ENCODE assay signal across 8 cellular contexts in genomic region chr7:76626989-76627642, GRCh38. TPM values are rescaled to one million over a fixed set of nuclear protein-coding genes. Genes with fewer than 3 reads are reported as not detected.
DNase-seq lines count a peak whose midpoint lies in the region; ATAC-seq and TF ChIP-seq lines count a peak whose summit lies in the region.
"Not testable (repeated sequence)": the region's sequence is repeated elsewhere in the genome, so short reads cannot be mapped to it uniquely, and the experiment has no call there.

Gene POMZP3, minus strand, starts transcription at chr7:76627279. Its CDS starts 1,215 bp downstream, at chr7:76626064.

- H3K27me3 Mint-ChIP-seq in Caco-2 (ENCODE audit: insufficient read depth, unreplicated experiment); mesothelial cell of epicardium (ENCODE audit: low read depth): not testable (repeated sequence)

- not testable (repeated sequence) for H3K9me3 ChIP-seq in Caco-2

- H3K27ac Mint-ChIP-seq in Caco-2 (ENCODE audit: unreplicated experiment) = peak within 1 kb of the TSS; percentile 93
- peak within 1 kb of the TSS; percentile 99 for H3K27ac Mint-ChIP-seq in mesothelial cell of epicardium

- H3K27me3 ChIP-seq in Caco-2 (replicated peaks; ENCODE audit: control insufficient read depth, insufficient read depth, low read length) = not testable (repeated sequence)

- not testable (repeated sequence) for TF ChIP-seq CTCF in Caco-2 (IDR thresholded peaks at IDR 0.05; ENCODE audit: insufficient read depth in 1 of 2, low read depth in 1 of 2, low read length in 1 of 2, severe bottlenecking in 1 of 2, unreplicated experiment in 1 of 2); mesothelial cell of epicardium (IDR thresholded peaks at IDR 0.05; ENCODE audit: unreplicated experiment)

- peak; percentile 84 for ATAC-seq in GM21381 (IDR thresholded peaks at IDR 0.05; ENCODE audit: unreplicated experiment)
- ATAC-seq in HG03432 (IDR thresholded peaks at IDR 0.05; ENCODE audit: unreplicated experiment) = peak; percentile 91
- peak; percentile 98 for ATAC-seq in esophagus mucosa

- DNase-seq in Caco-2 (peak; percentile 47 to 61), RPMI7951 (ENCODE audit: low read depth) (peak; percentile 53), mesothelial cell of epicardium (ENCODE audit: low spot score in 2 of 2, unreplicated experiment in 2 of 2) (peak in 1 of 2 experiments; percentile 63)
- DNase-seq in activated T-helper 9 cell treated with anti-CD3 and anti-CD28 coated beads, Interleukin-2, amount 50 U/mL, for 16 hours (ENCODE audit: low read depth) = peak; percentile 24
- peak in 2 of 3 experiments; percentile 20 to 22 for DNase-seq in stimulated activated CD4-positive, alpha-beta T cell treated with anti-CD3 and anti-CD28 coated beads, TNF-alpha, amount 100 ng/mL, for 4 hours (ENCODE audit: low read depth in 3 of 3)

- H3K9me3 Mint-ChIP-seq in Caco-2 (ENCODE audit: unreplicated experiment); mesothelial cell of epicardium: not testable (repeated sequence)

- peaks cover 43% of the 10 kb centered on the region for H3K36me3 Mint-ChIP-seq in Caco-2 (ENCODE audit: insufficient read depth, unreplicated experiment)
- not testable (repeated sequence) for H3K36me3 Mint-ChIP-seq in mesothelial cell of epicardium

- intact Hi-C loops in Caco-2 (cut with micrococcal nuclease; ENCODE audit: unreplicated experiment) = not testable (repeated sequence)

- H3K4me1 ChIP-seq in Caco-2 = not testable (repeated sequence)

- H3K4me3 Mint-ChIP-seq in Caco-2 (ENCODE audit: unreplicated experiment) (peak within 1 kb of the TSS; percentile 85), mesothelial cell of epicardium (peak within 1 kb of the TSS; percentile 92)

- POLR2A ChIA-PET in Caco-2 (lab: Charles Lee) = not testable (repeated sequence)

- H3K4me3 ChIP-seq in Caco-2 (ENCODE audit: low read depth, low read length) = peak within 1 kb of the TSS; percentile 59

- BruUV-seq in Caco-2 (replicated peaks; lab: Mats Ljungman, UMichigan) = not testable (repeated sequence)

- CTCF ChIA-PET in Caco-2 (lab: Charles Lee) = not testable (repeated sequence)

- not testable (repeated sequence) for H3K36me3 ChIP-seq in Caco-2 (ENCODE audit: control insufficient read depth, insufficient read depth, low read length)

- H3K4me1 Mint-ChIP-seq in Caco-2 (ENCODE audit: low read depth, unreplicated experiment); mesothelial cell of epicardium: not testable (repeated sequence)

RNA-seq across cellular contexts. Expression of gene POMZP3, which starts in this region (rescaled TPM):
- 16.5 and 23.8 TPM in 2 replicates for total RNA-seq in Caco-2 (2022)
- 2.9 and 3.9 TPM in 2 replicates for total RNA-seq in RPMI7951 (2014; rRNA removed; shearing (Covaris generic))
- total RNA-seq in esophagus mucosa = 14.7 TPM
- 14.7 to 15.8 TPM (median 15.7 TPM) in 3 replicates for total RNA-seq in mesothelial cell of epicardium
